In the genomic region with DNA sequence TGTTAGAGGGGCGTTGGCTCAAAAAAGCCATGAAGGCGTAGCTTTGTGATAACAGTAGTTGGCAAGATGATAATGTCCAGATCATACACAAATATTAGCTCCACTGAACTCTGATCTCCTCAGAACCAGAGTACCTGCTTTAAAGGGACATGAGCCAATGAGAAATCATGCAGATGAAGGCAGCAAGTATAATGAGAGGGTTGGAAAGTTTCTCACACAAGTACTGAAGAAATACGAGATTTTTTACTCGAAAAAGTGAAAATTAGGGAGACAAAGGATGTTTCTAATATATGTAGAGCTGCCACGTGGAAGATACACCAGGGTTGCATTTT, we compare ENCODE assay signal across 24 cellular contexts.
"Had no signal": no experiment of that assay in that cellular context is flagged by ENCODE, and none has a peak within 500 bp of the region (broad histone marks: within the 10 kb centered on the region; RNA-seq: fewer than 3 reads in every experiment).

No MANE protein-coding gene starts in this region.

- ATAC-seq: activated CD4-positive, alpha-beta T cell treated with anti-CD3 and anti-CD28 coated beads for 36 hours; activated T-helper 17 cell treated with anti-CD3 and anti-CD28 coated beads, Interleukin-2, amount 50 U/mL, for 72 hours; left ventricle myocardium superior; naive thymus-derived CD4-positive, alpha-beta T cell had no signal

- H3K4me1 Mint-ChIP-seq: activated T-helper 17 cell treated with anti-CD3 and anti-CD28 coated beads, Interleukin-2, amount 50 U/mL, for 72 hours had no signal

- H3K9me3 ChIP-seq: adrenal gland, ascending aorta, breast epithelium, sigmoid colon had no signal

- H3K9me3 Mint-ChIP-seq: neural progenitor cell had no signal

- H3K36me3 ChIP-seq: adrenal gland, ascending aorta, breast epithelium, neural progenitor cell, sigmoid colon had no signal

- H3K4me3 Mint-ChIP-seq: activated B cell treated with CpG ODN at 0.5 μM for 24 hours; activated CD4-positive, alpha-beta T cell treated with anti-CD3 and anti-CD28 coated beads for 36 hours; activated naive CD8-positive, alpha-beta T cell; activated T-cell treated with anti-CD3 and anti-CD28 coated beads, Interleukin-2, amount 50 U/mL, for 24 hours; activated T-helper 17 cell treated with anti-CD3 and anti-CD28 coated beads, Interleukin-2, amount 50 U/mL, for 72 hours; naive thymus-derived CD4-positive, alpha-beta T cell; neural progenitor cell; T-helper 1 cell treated with Interleukin-12 subunit alpha and Interleukin-12 subunit beta and Interleukin-4 antibody, amounts not matched to agents 30 μg/mL and 1 μg/mL, for 36 hours had no signal

- H3K27ac ChIP-seq: adrenal gland, ascending aorta, breast epithelium, neural progenitor cell, sigmoid colon had no signal

- DNase-seq: activated B cell treated with CpG ODN at 0.5 μM for 24 hours; activated CD4-positive, alpha-beta T cell treated with anti-CD3 and anti-CD28 coated beads for 36 hours; activated CD4-positive, alpha-beta T cell treated with anti-CD3 and anti-CD28 coated beads, Interleukin-2, amount 50 U/mL, for 4 hours; activated CD8-positive, alpha-beta memory T cell treated with anti-CD3 and anti-CD28 coated beads for 24 hours; activated CD8-positive, alpha-beta memory T cell treated with anti-CD3 and anti-CD28 coated beads, Interleukin-2, amount 50 U/mL, for 4 hours; activated T-cell treated with anti-CD3 and anti-CD28 coated beads, Interleukin-2, amount 50 U/mL, for 24 hours; adrenal gland; cerebellar nuclear complex; cortex of kidney; effector CD4-positive, alpha-beta T cell; foreskin fibroblast; kidney glomerular epithelial cell; left ventricle myocardium superior; naive thymus-derived CD4-positive, alpha-beta T cell; posterior cingulate gyrus; sigmoid colon; stimulated activated CD4-positive, alpha-beta T cell treated with anti-CD3 and anti-CD28 coated beads, Interleukin-2, amount 100 ng/mL, for 48 hours; stimulated activated naive CD4-positive, alpha-beta T cell treated with Interleukin-2 at 50 U/mL for 16 hours had no signal

- H3K27ac Mint-ChIP-seq: activated B cell treated with CpG ODN at 0.5 μM for 24 hours; activated CD4-positive, alpha-beta T cell treated with anti-CD3 and anti-CD28 coated beads for 36 hours; activated naive CD8-positive, alpha-beta T cell; activated T-cell treated with anti-CD3 and anti-CD28 coated beads, Interleukin-2, amount 50 U/mL, for 24 hours; activated T-helper 17 cell treated with anti-CD3 and anti-CD28 coated beads, Interleukin-2, amount 50 U/mL, for 72 hours; naive thymus-derived CD4-positive, alpha-beta T cell; neural progenitor cell; T-helper 1 cell treated with Interleukin-12 subunit alpha and Interleukin-12 subunit beta and Interleukin-4 antibody, amounts not matched to agents 30 μg/mL and 1 μg/mL, for 36 hours had no signal

- H3K36me3 Mint-ChIP-seq: activated naive CD8-positive, alpha-beta T cell; neural progenitor cell had no signal

- H3K27me3 ChIP-seq: adrenal gland, ascending aorta, breast epithelium, neural progenitor cell, sigmoid colon had no signal

- H3K9ac ChIP-seq: neural progenitor cell had no signal

- H3K4me3 ChIP-seq: adrenal gland, ascending aorta, breast epithelium, neural progenitor cell, sigmoid colon had no signal
